In the genomic region with DNA sequence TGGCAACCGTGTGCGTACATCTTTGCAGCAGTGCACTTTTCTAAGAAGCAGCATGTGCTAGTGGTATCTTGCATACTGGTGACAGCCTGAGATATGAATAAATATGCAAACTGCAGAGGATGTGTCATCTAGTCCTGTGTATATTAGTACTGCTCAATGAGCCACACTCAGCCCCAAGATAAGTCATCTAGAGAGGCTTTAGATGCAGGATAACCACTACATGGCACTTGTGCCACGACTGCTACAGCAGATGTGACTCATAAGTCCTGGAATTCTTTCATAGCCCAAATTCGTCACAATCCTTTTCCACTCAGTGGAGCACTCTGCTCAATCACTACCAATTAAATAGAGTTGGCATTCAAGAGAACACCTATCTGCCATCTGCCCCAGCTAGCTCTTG, we compare ENCODE assay signal across 15 cellular contexts.
DNase-seq lines count a peak whose midpoint lies in the region; FAIRE-seq and TF ChIP-seq lines count a peak whose summit lies in the region.
"Had no signal": no experiment of that assay in that cellular context is flagged by ENCODE, and none has a peak within 500 bp of the region (broad histone marks: within the 10 kb centered on the region; RNA-seq: fewer than 3 reads in every experiment).

No MANE protein-coding gene starts in this region.

- FAIRE-seq in HTR-8/SVneo (lab: Jason Lieb, UNC), result peak; percentile 86
- FAIRE-seq: pancreas had no signal

- no peaks in the 10 kb centered on the region for H3K79me1 ChIP-seq in trophoblast cell (ENCODE audit: low read length)

- no peak overlapping the region for H3K4me2 ChIP-seq in trophoblast cell (ENCODE audit: low read length)

- no peak overlapping the region for H2BK120ac ChIP-seq in trophoblast cell (ENCODE audit: insufficient read depth, low read length, poor library complexity)

- peak; percentile 7 for DNase-seq in Ammon's horn (ENCODE audit: low spot score)
- DNase-seq in HTR-8/SVneo (ENCODE audit: insufficient read length, low spot score), result peak; percentile 48
- peak; percentile 10 for DNase-seq in choroid plexus epithelial cell (ENCODE audit: low read depth)
- DNase-seq in trophoblast cell, result peak; percentile 85 to 93
- no peak for DNase-seq in NCI-H1417 (lab: John Stamatoyannopoulos, UW)
- no peak for DNase-seq in NCI-H446 treated with DMSO at 0.1 percent for 48 hours (lab: John Stamatoyannopoulos, UW)
- DNase-seq in NK-92 treated with Interleukin-12 subunit alpha and Interleukin-12 subunit beta, amount 100 ng/mL, for 24 hours (lab: John Stamatoyannopoulos, UW), result no peak
- no peak for DNase-seq in NCI-H524 treated with DMSO at 0.1 percent for 48 hours (lab: John Stamatoyannopoulos, UW)
- DNase-seq: activated CD4-positive, alpha-beta T cell treated with anti-CD3 and anti-CD28 coated beads, Interleukin-2, amount 50 U/mL, for 1 hour; activated naive CD4-positive, alpha-beta T cell treated with anti-CD3 and anti-CD28 coated beads for 36 hours; CD4-positive, alpha-beta memory T cell; head of caudate nucleus; NCI-H2081; pancreas; SW 1271 had no signal

- no peak overlapping the region for H3K18ac ChIP-seq in trophoblast cell (ENCODE audit: low read length)

- no peak for TF ChIP-seq CTCF in choroid plexus epithelial cell (conservative IDR thresholded peaks at IDR 0.05; ENCODE audit: low read depth, low read length)

- no peak overlapping the region for H3K14ac ChIP-seq in trophoblast cell (ENCODE audit: low read length)

- H4K12ac ChIP-seq in trophoblast cell (ENCODE audit: low read depth, low read length), result no peak overlapping the region

- no peak overlapping the region for H4K91ac ChIP-seq in trophoblast cell (ENCODE audit: low read depth, low read length)

- no peaks in the 10 kb centered on the region for H3K4me1 ChIP-seq in trophoblast cell (ENCODE audit: control insufficient read depth in 1 of 2, insufficient read depth in 2 of 2, low read length in 2 of 2)
- H3K4me1 ChIP-seq: pancreas had no signal

- no peak overlapping the region for H2BK12ac ChIP-seq in trophoblast cell (ENCODE audit: low read length)

- no peaks in the 10 kb centered on the region for H3K36me3 ChIP-seq in trophoblast cell (ENCODE audit: control insufficient read depth in 1 of 2, insufficient read depth in 2 of 2, low read length in 2 of 2)
- H3K36me3 ChIP-seq: pancreas had no signal

- WGBS in trophoblast cell (ENCODE audit: extremely low coverage, insufficient coverage, insufficient read length), result no CpG with 5 or more reads among the region's 4 CpGs

- no peak overlapping the region for H2AFZ ChIP-seq in trophoblast cell (ENCODE audit: insufficient read depth, low read length, poor library complexity)

- no peak overlapping the region for H3K27ac ChIP-seq in trophoblast cell (ENCODE audit: low read depth, low read length)
- H3K27ac ChIP-seq: pancreas had no signal

- H3K9me3 ChIP-seq in trophoblast cell (ENCODE audit: insufficient read depth, low read depth, low read length), result no peaks in the 10 kb centered on the region
- H3K9me3 ChIP-seq: pancreas had no signal

- no peak overlapping the region for H4K8ac ChIP-seq in trophoblast cell (ENCODE audit: low read depth, low read length)

- no peaks in the 10 kb centered on the region for H3K27me3 ChIP-seq in trophoblast cell (ENCODE audit: insufficient read depth, low read length)
- H3K27me3 ChIP-seq: pancreas had no signal

- H2BK5ac ChIP-seq in trophoblast cell (ENCODE audit: low read depth, low read length, poor library complexity), result no peak overlapping the region

- H3K79me2 ChIP-seq in trophoblast cell (ENCODE audit: control insufficient read depth, insufficient read depth, low read length, poor library complexity), result no peaks in the 10 kb centered on the region

- no peak overlapping the region for H3K4ac ChIP-seq in trophoblast cell (ENCODE audit: low read depth, low read length)

- no peak overlapping the region for H3K9ac ChIP-seq in trophoblast cell (ENCODE audit: low read length)

- H3K4me3 ChIP-seq in choroid plexus epithelial cell (ENCODE audit: low read depth, low read length) (no peak overlapping the region), trophoblast cell (ENCODE audit: low read depth, low read length) (no peak overlapping the region)
- H3K4me3 ChIP-seq: pancreas had no signal

- H2AK5ac ChIP-seq in trophoblast cell (ENCODE audit: low read length), result no peak overlapping the region

- no peak overlapping the region for H3K23ac ChIP-seq in trophoblast cell (ENCODE audit: low read length)

Comparison
In these comparisons a context has a peak if more than half of its experiments do, and no peak if none do; other contexts are left out.
1. DNase-seq: peak in Ammon's horn (single experiment), HTR-8/SVneo (single experiment), choroid plexus epithelial cell (single experiment) and trophoblast cell (2 of 2); none in NCI-H1417 (0 of 3), NCI-H446 treated with DMSO at 0.1 percent for 48 hours (single experiment), NK-92 treated with Interleukin-12 subunit alpha and Interleukin-12 subunit beta, amount 100 ng/mL, for 24 hours (single experiment) and NCI-H524 treated with DMSO at 0.1 percent for 48 hours (single experiment).